Comparison of ENCODE assay signal across 1 cellular context in the genomic region with DNA sequence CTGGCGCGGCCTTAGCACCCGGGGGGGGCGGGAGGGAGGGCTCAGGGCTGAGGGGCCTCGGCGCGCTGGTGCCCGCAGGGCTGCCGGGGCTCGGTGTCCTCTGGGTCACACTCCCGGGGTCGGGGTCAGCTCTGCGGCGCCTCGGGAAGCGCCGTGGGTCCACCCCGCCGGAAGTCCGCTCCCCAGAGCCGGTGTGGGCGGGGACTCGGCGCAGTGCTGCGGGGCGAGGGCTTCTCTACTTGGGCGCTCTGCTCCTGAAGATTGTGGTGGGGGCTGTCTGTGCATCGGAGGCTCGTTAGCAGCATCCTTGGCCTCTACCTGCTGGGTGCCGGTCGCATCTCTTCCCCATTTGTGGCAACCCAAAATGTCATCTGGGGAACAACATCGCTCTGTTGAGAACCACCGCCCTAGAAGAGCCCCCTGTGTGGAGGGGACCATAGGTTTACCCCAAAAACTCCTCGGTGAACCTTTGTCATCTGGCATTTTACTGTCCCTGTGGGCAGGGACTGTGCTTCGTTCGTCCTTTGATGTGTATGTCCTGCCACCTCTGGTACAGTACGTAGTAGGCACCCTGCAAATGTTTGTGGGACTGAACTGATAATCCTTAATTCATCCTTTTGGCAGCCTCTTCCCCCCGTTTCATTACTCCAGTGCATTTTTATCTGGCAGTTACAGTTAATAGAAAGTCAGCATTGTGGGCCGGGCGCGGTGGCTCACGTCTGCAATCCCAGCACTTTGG.
A peak's percentile ranks its signal among the peaks of the same experiment; 100 is the strongest.
TF ChIP-seq lines count a peak whose summit lies in the region.

No MANE protein-coding gene starts in this region.

TF ChIP-seq in GM12878, 131 proteins besides CTCF, POLR2A, EP300 and RAD21 (continued from another document):
- TF ChIP-seq SIN3A (IDR thresholded peaks at IDR 0.05; ENCODE audit: low read depth, low read length) = peak; percentile 76; the same call in 1 of the 2 replicates
- TF ChIP-seq RCOR1 (conservative IDR thresholded peaks at IDR 0.05; ENCODE audit: low read depth, low read length) = no peak
- TF ChIP-seq, protein P1, sequence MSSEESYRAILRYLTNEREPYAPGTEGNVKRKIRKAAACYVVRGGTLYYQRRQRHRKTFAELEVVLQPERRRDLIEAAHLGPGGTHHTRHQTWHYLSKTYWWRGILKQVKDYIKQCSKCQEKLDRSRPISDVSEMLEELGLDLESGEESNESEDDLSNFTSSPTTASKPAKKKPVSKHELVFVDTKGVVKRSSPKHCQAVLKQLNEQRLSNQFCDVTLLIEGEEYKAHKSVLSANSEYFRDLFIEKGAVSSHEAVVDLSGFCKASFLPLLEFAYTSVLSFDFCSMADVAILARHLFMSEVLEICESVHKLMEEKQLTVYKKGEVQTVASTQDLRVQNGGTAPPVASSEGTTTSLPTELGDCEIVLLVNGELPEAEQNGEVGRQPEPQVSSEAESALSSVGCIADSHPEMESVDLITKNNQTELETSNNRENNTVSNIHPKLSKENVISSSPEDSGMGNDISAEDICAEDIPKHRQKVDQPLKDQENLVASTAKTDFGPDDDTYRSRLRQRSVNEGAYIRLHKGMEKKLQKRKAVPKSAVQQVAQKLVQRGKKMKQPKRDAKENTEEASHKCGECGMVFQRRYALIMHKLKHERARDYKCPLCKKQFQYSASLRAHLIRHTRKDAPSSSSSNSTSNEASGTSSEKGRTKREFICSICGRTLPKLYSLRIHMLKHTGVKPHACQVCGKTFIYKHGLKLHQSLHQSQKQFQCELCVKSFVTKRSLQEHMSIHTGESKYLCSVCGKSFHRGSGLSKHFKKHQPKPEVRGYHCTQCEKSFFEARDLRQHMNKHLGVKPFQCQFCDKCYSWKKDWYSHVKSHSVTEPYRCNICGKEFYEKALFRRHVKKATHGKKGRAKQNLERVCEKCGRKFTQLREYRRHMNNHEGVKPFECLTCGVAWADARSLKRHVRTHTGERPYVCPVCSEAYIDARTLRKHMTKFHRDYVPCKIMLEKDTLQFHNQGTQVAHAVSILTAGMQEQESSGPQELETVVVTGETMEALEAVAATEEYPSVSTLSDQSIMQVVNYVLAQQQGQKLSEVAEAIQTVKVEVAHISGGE (CRISPR knock-in tag; IDR thresholded peaks at IDR 0.05) = no peak
- TF ChIP-seq, protein P2, sequence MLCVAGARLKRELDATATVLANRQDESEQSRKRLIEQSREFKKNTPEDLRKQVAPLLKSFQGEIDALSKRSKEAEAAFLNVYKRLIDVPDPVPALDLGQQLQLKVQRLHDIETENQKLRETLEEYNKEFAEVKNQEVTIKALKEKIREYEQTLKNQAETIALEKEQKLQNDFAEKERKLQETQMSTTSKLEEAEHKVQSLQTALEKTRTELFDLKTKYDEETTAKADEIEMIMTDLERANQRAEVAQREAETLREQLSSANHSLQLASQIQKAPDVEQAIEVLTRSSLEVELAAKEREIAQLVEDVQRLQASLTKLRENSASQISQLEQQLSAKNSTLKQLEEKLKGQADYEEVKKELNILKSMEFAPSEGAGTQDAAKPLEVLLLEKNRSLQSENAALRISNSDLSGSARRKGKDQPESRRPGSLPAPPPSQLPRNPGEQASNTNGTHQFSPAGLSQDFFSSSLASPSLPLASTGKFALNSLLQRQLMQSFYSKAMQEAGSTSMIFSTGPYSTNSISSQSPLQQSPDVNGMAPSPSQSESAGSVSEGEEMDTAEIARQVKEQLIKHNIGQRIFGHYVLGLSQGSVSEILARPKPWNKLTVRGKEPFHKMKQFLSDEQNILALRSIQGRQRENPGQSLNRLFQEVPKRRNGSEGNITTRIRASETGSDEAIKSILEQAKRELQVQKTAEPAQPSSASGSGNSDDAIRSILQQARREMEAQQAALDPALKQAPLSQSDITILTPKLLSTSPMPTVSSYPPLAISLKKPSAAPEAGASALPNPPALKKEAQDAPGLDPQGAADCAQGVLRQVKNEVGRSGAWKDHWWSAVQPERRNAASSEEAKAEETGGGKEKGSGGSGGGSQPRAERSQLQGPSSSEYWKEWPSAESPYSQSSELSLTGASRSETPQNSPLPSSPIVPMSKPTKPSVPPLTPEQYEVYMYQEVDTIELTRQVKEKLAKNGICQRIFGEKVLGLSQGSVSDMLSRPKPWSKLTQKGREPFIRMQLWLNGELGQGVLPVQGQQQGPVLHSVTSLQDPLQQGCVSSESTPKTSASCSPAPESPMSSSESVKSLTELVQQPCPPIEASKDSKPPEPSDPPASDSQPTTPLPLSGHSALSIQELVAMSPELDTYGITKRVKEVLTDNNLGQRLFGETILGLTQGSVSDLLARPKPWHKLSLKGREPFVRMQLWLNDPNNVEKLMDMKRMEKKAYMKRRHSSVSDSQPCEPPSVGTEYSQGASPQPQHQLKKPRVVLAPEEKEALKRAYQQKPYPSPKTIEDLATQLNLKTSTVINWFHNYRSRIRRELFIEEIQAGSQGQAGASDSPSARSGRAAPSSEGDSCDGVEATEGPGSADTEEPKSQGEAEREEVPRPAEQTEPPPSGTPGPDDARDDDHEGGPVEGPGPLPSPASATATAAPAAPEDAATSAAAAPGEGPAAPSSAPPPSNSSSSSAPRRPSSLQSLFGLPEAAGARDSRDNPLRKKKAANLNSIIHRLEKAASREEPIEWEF (IDR thresholded peaks at IDR 0.05; ENCODE audit: insufficient replicate concordance, low read depth, low read length) = no peak
- TF ChIP-seq MXI1 (IDR thresholded peaks at IDR 0.05; ENCODE audit: low read depth, low read length) = peak; percentile 73; the same call in 1 of the 2 replicates
- 0 out of 2 replicates have a peak, but pooled peaks have one; percentile 14 for TF ChIP-seq RUNX3 (IDR thresholded peaks at IDR 0.05; ENCODE audit: low read length)
- TF ChIP-seq, protein P3, sequence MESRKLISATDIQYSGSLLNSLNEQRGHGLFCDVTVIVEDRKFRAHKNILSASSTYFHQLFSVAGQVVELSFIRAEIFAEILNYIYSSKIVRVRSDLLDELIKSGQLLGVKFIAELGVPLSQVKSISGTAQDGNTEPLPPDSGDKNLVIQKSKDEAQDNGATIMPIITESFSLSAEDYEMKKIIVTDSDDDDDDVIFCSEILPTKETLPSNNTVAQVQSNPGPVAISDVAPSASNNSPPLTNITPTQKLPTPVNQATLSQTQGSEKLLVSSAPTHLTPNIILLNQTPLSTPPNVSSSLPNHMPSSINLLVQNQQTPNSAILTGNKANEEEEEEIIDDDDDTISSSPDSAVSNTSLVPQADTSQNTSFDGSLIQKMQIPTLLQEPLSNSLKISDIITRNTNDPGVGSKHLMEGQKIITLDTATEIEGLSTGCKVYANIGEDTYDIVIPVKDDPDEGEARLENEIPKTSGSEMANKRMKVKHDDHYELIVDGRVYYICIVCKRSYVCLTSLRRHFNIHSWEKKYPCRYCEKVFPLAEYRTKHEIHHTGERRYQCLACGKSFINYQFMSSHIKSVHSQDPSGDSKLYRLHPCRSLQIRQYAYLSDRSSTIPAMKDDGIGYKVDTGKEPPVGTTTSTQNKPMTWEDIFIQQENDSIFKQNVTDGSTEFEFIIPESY (IDR thresholded peaks at IDR 0.05) = no peak
- TF ChIP-seq, protein P4, sequence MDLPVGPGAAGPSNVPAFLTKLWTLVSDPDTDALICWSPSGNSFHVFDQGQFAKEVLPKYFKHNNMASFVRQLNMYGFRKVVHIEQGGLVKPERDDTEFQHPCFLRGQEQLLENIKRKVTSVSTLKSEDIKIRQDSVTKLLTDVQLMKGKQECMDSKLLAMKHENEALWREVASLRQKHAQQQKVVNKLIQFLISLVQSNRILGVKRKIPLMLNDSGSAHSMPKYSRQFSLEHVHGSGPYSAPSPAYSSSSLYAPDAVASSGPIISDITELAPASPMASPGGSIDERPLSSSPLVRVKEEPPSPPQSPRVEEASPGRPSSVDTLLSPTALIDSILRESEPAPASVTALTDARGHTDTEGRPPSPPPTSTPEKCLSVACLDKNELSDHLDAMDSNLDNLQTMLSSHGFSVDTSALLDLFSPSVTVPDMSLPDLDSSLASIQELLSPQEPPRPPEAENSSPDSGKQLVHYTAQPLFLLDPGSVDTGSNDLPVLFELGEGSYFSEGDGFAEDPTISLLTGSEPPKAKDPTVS (IDR thresholded peaks at IDR 0.05; ENCODE audit: low read depth, low read length) = no peak
- peak; percentile 6; the same call in 1 of the 2 replicates for TF ChIP-seq POLR2AphosphoS2 (IDR thresholded peaks at IDR 0.05; ENCODE audit: low read depth, low read length)
- TF ChIP-seq TCF7 (IDR thresholded peaks at IDR 0.05; ENCODE audit: borderline replicate concordance) = no peak
- TF ChIP-seq SPI1 (IDR thresholded peaks at IDR 0.05; ENCODE audit: borderline replicate concordance, insufficient read depth, low read depth, low read length) = no peak
- TF ChIP-seq SRF (IDR thresholded peaks at IDR 0.05; ENCODE audit: low read depth in 2 of 2, low read length in 2 of 2) = no peak
- TF ChIP-seq, protein P5, sequence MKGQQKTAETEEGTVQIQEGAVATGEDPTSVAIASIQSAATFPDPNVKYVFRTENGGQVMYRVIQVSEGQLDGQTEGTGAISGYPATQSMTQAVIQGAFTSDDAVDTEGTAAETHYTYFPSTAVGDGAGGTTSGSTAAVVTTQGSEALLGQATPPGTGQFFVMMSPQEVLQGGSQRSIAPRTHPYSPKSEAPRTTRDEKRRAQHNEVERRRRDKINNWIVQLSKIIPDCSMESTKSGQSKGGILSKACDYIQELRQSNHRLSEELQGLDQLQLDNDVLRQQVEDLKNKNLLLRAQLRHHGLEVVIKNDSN (IDR thresholded peaks at IDR 0.05; ENCODE audit: borderline replicate concordance, extremely low read length, insufficient read depth, low read depth, low read length) = no peak
- no peak for TF ChIP-seq FOXK2 (IDR thresholded peaks at IDR 0.05)
- TF ChIP-seq LARP7 (IDR thresholded peaks at IDR 0.05) = no peak
- TF ChIP-seq, protein P6, sequence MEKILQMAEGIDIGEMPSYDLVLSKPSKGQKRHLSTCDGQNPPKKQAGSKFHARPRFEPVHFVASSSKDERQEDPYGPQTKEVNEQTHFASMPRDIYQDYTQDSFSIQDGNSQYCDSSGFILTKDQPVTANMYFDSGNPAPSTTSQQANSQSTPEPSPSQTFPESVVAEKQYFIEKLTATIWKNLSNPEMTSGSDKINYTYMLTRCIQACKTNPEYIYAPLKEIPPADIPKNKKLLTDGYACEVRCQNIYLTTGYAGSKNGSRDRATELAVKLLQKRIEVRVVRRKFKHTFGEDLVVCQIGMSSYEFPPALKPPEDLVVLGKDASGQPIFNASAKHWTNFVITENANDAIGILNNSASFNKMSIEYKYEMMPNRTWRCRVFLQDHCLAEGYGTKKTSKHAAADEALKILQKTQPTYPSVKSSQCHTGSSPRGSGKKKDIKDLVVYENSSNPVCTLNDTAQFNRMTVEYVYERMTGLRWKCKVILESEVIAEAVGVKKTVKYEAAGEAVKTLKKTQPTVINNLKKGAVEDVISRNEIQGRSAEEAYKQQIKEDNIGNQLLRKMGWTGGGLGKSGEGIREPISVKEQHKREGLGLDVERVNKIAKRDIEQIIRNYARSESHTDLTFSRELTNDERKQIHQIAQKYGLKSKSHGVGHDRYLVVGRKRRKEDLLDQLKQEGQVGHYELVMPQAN (conservative IDR thresholded peaks at IDR 0.05) = peak; percentile 16; the same call in 1 of the 2 replicates
TF ChIP-seq in GM12878: peak in this region for 7.
